In genomic region chr21:25983745-25984144, GRCh38 we compare ENCODE assay signal across 2 cellular contexts.
A peak's percentile ranks its signal among the peaks of the same experiment; 100 is the strongest.
TF ChIP-seq lines count a peak whose summit lies in the region.

No MANE protein-coding gene starts in this region.

TF ChIP-seq in SK-N-SH, 30 proteins besides CTCF, POLR2A, EP300 and RAD21 (continued from another document):
- TF ChIP-seq PBX3 (IDR thresholded peaks at IDR 0.05) (no peak), TAF1 (IDR thresholded peaks at IDR 0.05; ENCODE audit: borderline replicate concordance, low read depth, low read length) (no peak), SMC3 (IDR thresholded peaks at IDR 0.05; ENCODE audit: low read depth, low read length) (no peak), SIN3A (IDR thresholded peaks at IDR 0.05; ENCODE audit: borderline replicate concordance, low read depth, low read length) (no peak), POLR2AphosphoS5 (IDR thresholded peaks at IDR 0.05; ENCODE audit: low read depth, low read length) (no peak), USF2 (IDR thresholded peaks at IDR 0.05; ENCODE audit: borderline replicate concordance, low read depth, low read length) (no peak), RXRA (IDR thresholded peaks at IDR 0.05; ENCODE audit: borderline replicate concordance, low read depth) (no peak), NFIC (IDR thresholded peaks at IDR 0.05; ENCODE audit: borderline replicate concordance) (no peak), JUND (IDR thresholded peaks at IDR 0.05) (no peak), EZH2phosphoT487 (IDR thresholded peaks at IDR 0.05; ENCODE audit: borderline replicate concordance, low read depth) (no peak), TEAD4 (IDR thresholded peaks at IDR 0.05; ENCODE audit: borderline replicate concordance, insufficient read depth) (no peak), MXI1 (IDR thresholded peaks at IDR 0.05; ENCODE audit: low read depth, low read length) (peak; percentile 44; the same call in 1 of the 2 replicates), NRF1 (IDR thresholded peaks at IDR 0.05; ENCODE audit: low read depth, low read length) (no peak), RFX5 (IDR thresholded peaks at IDR 0.05; ENCODE audit: low read length) (no peak), GABPA (IDR thresholded peaks at IDR 0.05; ENCODE audit: low read depth) (no peak), GATA2 (CRISPR knock-in tag; IDR thresholded peaks at IDR 0.05) (peak; percentile 66; the same call in 1 of the 2 replicates)
- TF ChIP-seq, protein P1, sequence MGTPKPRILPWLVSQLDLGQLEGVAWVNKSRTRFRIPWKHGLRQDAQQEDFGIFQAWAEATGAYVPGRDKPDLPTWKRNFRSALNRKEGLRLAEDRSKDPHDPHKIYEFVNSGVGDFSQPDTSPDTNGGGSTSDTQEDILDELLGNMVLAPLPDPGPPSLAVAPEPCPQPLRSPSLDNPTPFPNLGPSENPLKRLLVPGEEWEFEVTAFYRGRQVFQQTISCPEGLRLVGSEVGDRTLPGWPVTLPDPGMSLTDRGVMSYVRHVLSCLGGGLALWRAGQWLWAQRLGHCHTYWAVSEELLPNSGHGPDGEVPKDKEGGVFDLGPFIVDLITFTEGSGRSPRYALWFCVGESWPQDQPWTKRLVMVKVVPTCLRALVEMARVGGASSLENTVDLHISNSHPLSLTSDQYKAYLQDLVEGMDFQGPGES (IDR thresholded peaks at IDR 0.05; ENCODE audit: low read depth, low read length) = no peak
- TF ChIP-seq, protein P2, sequence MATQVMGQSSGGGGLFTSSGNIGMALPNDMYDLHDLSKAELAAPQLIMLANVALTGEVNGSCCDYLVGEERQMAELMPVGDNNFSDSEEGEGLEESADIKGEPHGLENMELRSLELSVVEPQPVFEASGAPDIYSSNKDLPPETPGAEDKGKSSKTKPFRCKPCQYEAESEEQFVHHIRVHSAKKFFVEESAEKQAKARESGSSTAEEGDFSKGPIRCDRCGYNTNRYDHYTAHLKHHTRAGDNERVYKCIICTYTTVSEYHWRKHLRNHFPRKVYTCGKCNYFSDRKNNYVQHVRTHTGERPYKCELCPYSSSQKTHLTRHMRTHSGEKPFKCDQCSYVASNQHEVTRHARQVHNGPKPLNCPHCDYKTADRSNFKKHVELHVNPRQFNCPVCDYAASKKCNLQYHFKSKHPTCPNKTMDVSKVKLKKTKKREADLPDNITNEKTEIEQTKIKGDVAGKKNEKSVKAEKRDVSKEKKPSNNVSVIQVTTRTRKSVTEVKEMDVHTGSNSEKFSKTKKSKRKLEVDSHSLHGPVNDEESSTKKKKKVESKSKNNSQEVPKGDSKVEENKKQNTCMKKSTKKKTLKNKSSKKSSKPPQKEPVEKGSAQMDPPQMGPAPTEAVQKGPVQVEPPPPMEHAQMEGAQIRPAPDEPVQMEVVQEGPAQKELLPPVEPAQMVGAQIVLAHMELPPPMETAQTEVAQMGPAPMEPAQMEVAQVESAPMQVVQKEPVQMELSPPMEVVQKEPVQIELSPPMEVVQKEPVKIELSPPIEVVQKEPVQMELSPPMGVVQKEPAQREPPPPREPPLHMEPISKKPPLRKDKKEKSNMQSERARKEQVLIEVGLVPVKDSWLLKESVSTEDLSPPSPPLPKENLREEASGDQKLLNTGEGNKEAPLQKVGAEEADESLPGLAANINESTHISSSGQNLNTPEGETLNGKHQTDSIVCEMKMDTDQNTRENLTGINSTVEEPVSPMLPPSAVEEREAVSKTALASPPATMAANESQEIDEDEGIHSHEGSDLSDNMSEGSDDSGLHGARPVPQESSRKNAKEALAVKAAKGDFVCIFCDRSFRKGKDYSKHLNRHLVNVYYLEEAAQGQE (IDR thresholded peaks at IDR 0.05; ENCODE audit: low read depth, low read length) = no peak
- TF ChIP-seq, protein P3, sequence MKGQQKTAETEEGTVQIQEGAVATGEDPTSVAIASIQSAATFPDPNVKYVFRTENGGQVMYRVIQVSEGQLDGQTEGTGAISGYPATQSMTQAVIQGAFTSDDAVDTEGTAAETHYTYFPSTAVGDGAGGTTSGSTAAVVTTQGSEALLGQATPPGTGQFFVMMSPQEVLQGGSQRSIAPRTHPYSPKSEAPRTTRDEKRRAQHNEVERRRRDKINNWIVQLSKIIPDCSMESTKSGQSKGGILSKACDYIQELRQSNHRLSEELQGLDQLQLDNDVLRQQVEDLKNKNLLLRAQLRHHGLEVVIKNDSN (IDR thresholded peaks at IDR 0.05; ENCODE audit: borderline replicate concordance, low read depth) = no peak

TF ChIP-seq in SK-N-SH treated with all-trans-retinoic acid at 6 μM for 48 hours, 23 proteins besides CTCF, POLR2A, EP300 and RAD21 (continued from another document):
- TF ChIP-seq, protein P4, sequence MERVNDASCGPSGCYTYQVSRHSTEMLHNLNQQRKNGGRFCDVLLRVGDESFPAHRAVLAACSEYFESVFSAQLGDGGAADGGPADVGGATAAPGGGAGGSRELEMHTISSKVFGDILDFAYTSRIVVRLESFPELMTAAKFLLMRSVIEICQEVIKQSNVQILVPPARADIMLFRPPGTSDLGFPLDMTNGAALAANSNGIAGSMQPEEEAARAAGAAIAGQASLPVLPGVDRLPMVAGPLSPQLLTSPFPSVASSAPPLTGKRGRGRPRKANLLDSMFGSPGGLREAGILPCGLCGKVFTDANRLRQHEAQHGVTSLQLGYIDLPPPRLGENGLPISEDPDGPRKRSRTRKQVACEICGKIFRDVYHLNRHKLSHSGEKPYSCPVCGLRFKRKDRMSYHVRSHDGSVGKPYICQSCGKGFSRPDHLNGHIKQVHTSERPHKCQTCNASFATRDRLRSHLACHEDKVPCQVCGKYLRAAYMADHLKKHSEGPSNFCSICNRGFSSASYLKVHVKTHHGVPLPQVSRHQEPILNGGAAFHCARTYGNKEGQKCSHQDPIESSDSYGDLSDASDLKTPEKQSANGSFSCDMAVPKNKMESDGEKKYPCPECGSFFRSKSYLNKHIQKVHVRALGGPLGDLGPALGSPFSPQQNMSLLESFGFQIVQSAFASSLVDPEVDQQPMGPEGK (CRISPR knock-in tag; IDR thresholded peaks at IDR 0.05; ENCODE audit: borderline replicate concordance) = no peak
- TF ChIP-seq ZNF565 (CRISPR knock-in tag; conservative IDR thresholded peaks at IDR 0.05; ENCODE audit: low read depth) (no peak), ZC3H10 (CRISPR knock-in tag; IDR thresholded peaks at IDR 0.05) (no peak), ZNF70 (CRISPR knock-in tag; IDR thresholded peaks at IDR 0.05) (no peak), OSR1 (CRISPR knock-in tag; IDR thresholded peaks at IDR 0.05) (no peak), TCF4 (CRISPR knock-in tag; IDR thresholded peaks at IDR 0.05; ENCODE audit: borderline replicate concordance) (no peak), ZFP3 (CRISPR knock-in tag; IDR thresholded peaks at IDR 0.05) (no peak), TOX (CRISPR knock-in tag; IDR thresholded peaks at IDR 0.05; ENCODE audit: borderline replicate concordance) (no peak), BACH2 (CRISPR knock-in tag; IDR thresholded peaks at IDR 0.05; ENCODE audit: borderline replicate concordance) (no peak), ISL1 (CRISPR knock-in tag; IDR thresholded peaks at IDR 0.05) (no peak), RARB (CRISPR knock-in tag; IDR thresholded peaks at IDR 0.05) (no peak), GLIS3 (CRISPR knock-in tag; IDR thresholded peaks at IDR 0.05) (no peak)
